11 cellular contexts compared by ENCODE assay signal in the genomic region with DNA sequence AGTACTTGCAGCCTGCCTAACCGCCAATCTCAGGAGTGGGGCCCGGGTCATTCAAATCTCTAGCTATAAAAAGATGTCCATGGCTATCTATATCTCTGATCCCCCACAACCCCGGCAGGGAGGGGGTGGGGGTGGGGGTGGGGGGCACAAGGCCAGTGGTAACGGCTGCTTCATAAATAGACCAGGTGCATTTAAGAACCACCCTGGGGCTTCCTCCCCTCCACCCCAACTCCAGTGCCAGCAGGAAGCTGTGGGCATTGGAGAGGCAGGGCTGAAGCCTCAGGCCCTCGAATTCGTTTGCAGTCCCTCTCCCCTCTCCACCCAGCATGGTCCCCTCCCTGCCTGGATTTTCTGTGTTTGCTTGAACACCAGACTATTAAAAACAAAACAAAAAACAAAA. TPM values are rescaled to one million over a fixed set of nuclear protein-coding genes. Genes with fewer than 3 reads are reported as not detected.
A peak's percentile ranks its signal among the peaks of the same experiment; 100 is the strongest.
DNase-seq lines count a peak whose midpoint lies in the region; ATAC-seq and TF ChIP-seq lines count a peak whose summit lies in the region.
"Had no signal": no experiment of that assay in that cellular context is flagged by ENCODE, and none has a peak within 500 bp of the region (broad histone marks: within the 10 kb centered on the region; RNA-seq: fewer than 3 reads in every experiment).

No MANE protein-coding gene starts in this region.

- WGBS in H9 (ENCODE audit: extremely low coverage, insufficient read length, low lambda C conversion rate) = no CpG with 5 or more reads among the region's 6 CpGs

- H3K79me1 ChIP-seq in H9 (ENCODE audit: insufficient read depth, low read depth, low read length, poor library complexity, severe bottlenecking) = peaks cover 3% of the 10 kb centered on the region

- H3K4ac ChIP-seq in H9 (ENCODE audit: low read depth, low read length) = no peak overlapping the region

- H2BK120ac ChIP-seq in H9 (ENCODE audit: low read depth, low read length, poor library complexity, severe bottlenecking) = no peak overlapping the region

- no peaks in the 10 kb centered on the region for H3K9me3 ChIP-seq in H9 (ENCODE audit: control insufficient read depth, low read depth, low read length)
- H3K9me3 ChIP-seq: mucosa of descending colon had no signal

- no peak overlapping the region for H3K23ac ChIP-seq in H9 (ENCODE audit: insufficient read length, low read depth, low read length)

- no peak overlapping the region for H4K91ac ChIP-seq in H9 (ENCODE audit: insufficient read length, low read depth, low read length)

- POLR2A ChIA-PET in HEK293T (lab: Yijun Ruan, JAX) = no interaction called here

- TF ChIP-seq CTCF in H9 (conservative IDR thresholded peaks at IDR 0.05) (no peak), nephron (IDR thresholded peaks at IDR 0.05; ENCODE audit: unreplicated experiment in 3 of 3) (no peak), nephron progenitor cell (IDR thresholded peaks at IDR 0.05) (no peak)

- H3K9me3 Mint-ChIP-seq in T-helper 1 cell treated with Interleukin-12 subunit alpha and Interleukin-12 subunit beta and Interleukin-4 antibody, amounts not matched to agents 30 μg/mL and 1 μg/mL, for 36 hours = no peaks in the 10 kb centered on the region
- H3K9me3 Mint-ChIP-seq in H9 (no peaks in the 10 kb centered on the region), nephron (no peaks in the 10 kb centered on the region), nephron progenitor cell (no peaks in the 10 kb centered on the region)
- H3K9me3 Mint-ChIP-seq in activated T-helper 17 cell treated with anti-CD3 and anti-CD28 coated beads, Interleukin-2, amount 50 U/mL, for 72 hours = no peaks in the 10 kb centered on the region

- no peaks in the 10 kb centered on the region for H4K20me1 ChIP-seq in H9 (ENCODE audit: control insufficient read depth, insufficient read depth, insufficient read length)

- H2AK5ac ChIP-seq in H9 (ENCODE audit: insufficient read length, low read length) = no peak overlapping the region

- CTCF ChIA-PET in HEK293T (lab: Yijun Ruan, JAX) = no interaction called here

- no peaks in the 10 kb centered on the region; the same call in 1 of the 2 replicates for H3K27me3 ChIP-seq in H9 (ENCODE audit: insufficient read depth, low read length)

- H3K18ac ChIP-seq in H9 (ENCODE audit: insufficient read length, low read depth, low read length) = no peak overlapping the region

- no peak overlapping the region for H2BK20ac ChIP-seq in H9 (ENCODE audit: low read depth, low read length, poor library complexity, severe bottlenecking)

- H2BK5ac ChIP-seq in H9 (ENCODE audit: insufficient read length, low read length) = no peak overlapping the region

- no peak overlapping the region for H4K8ac ChIP-seq in H9 (replicated peaks; ENCODE audit: insufficient read length, low read depth, low read length)

- H3K14ac ChIP-seq in H9 (ENCODE audit: insufficient read depth, low read length) = no peak overlapping the region

- no peak for DNase-seq in T-helper 1 cell
- no peak for DNase-seq in H9
- no peak for DNase-seq in nephron progenitor cell
- no peak for DNase-seq in HEK293T (ENCODE audit: extremely low spot score)
- DNase-seq: ACHN, hypothalamus had no signal

- H3K36me3 Mint-ChIP-seq in T-helper 1 cell treated with Interleukin-12 subunit alpha and Interleukin-12 subunit beta and Interleukin-4 antibody, amounts not matched to agents 30 μg/mL and 1 μg/mL, for 36 hours (ENCODE audit: low read depth) = no peaks in the 10 kb centered on the region
- H3K36me3 Mint-ChIP-seq in H9 (ENCODE audit: insufficient read depth in 1 of 3, low read depth in 3 of 3) (no peaks in the 10 kb centered on the region), nephron (ENCODE audit: low read depth) (no peaks in the 10 kb centered on the region), nephron progenitor cell (ENCODE audit: low read depth) (no peaks in the 10 kb centered on the region)
- H3K36me3 Mint-ChIP-seq in activated T-helper 17 cell treated with anti-CD3 and anti-CD28 coated beads, Interleukin-2, amount 50 U/mL, for 72 hours (ENCODE audit: low read depth) = peaks cover 6% of the 10 kb centered on the region

- H3T11ph ChIP-seq in H9 (ENCODE audit: low read length) = no peak overlapping the region

- no peak for ATAC-seq in activated T-helper 17 cell treated with anti-CD3 and anti-CD28 coated beads, Interleukin-2, amount 50 U/mL, for 72 hours (replicated peaks)
- ATAC-seq in GM21825 (IDR thresholded peaks at IDR 0.05; ENCODE audit: unreplicated experiment) = no peak
- ATAC-seq: mucosa of descending colon had no signal

- no peak overlapping the region for H2BK15ac ChIP-seq in H9 (ENCODE audit: low read depth, low read length)

- peaks cover 16% of the 10 kb centered on the region for H3K23me2 ChIP-seq in H9 (ENCODE audit: insufficient read length, low read depth, low read length, poor library complexity, severe bottlenecking)

- H3K56ac ChIP-seq in H9 (ENCODE audit: insufficient read length, low read depth, low read length) = no peak overlapping the region

- H3K4me3 Mint-ChIP-seq in T-helper 1 cell treated with Interleukin-12 subunit alpha and Interleukin-12 subunit beta and Interleukin-4 antibody, amounts not matched to agents 30 μg/mL and 1 μg/mL, for 36 hours = peak overlapping the region; percentile 4
- H3K4me3 Mint-ChIP-seq in H9 = peak overlapping the region; percentile 62 to 74
- peak overlapping the region; percentile 33 for H3K4me3 Mint-ChIP-seq in activated T-helper 17 cell treated with anti-CD3 and anti-CD28 coated beads, Interleukin-2, amount 50 U/mL, for 72 hours
- peak overlapping the region; percentile 32 to 73 (median 71) for H3K4me3 Mint-ChIP-seq in nephron
- no peak overlapping the region for H3K4me3 Mint-ChIP-seq in nephron progenitor cell

- H3K27ac Mint-ChIP-seq in T-helper 1 cell treated with Interleukin-12 subunit alpha and Interleukin-12 subunit beta and Interleukin-4 antibody, amounts not matched to agents 30 μg/mL and 1 μg/mL, for 36 hours = no peak overlapping the region
- H3K27ac Mint-ChIP-seq in H9 (no peak overlapping the region), nephron (peak overlapping the region in 2 of 3 experiments; percentile 60 to 75), nephron progenitor cell (no peak overlapping the region)
- H3K27ac Mint-ChIP-seq in activated T-helper 17 cell treated with anti-CD3 and anti-CD28 coated beads, Interleukin-2, amount 50 U/mL, for 72 hours = no peak overlapping the region

- peaks cover 12% of the 10 kb centered on the region; the same call in 1 of the 2 replicates for H3K4me1 ChIP-seq in H9 (ENCODE audit: insufficient read depth, low read length)

- H3K27ac ChIP-seq in H9 (ENCODE audit: insufficient read length, low read depth, low read length) = no peak overlapping the region

- H3K9ac ChIP-seq in H9 (ENCODE audit: extremely low read depth, insufficient read length, low read length) = no peak overlapping the region

- peak overlapping the region; percentile 34 for H3K4me2 ChIP-seq in H9 (ENCODE audit: insufficient read depth, insufficient read length, low read length)

- H3K4me1 Mint-ChIP-seq in T-helper 1 cell treated with Interleukin-12 subunit alpha and Interleukin-12 subunit beta and Interleukin-4 antibody, amounts not matched to agents 30 μg/mL and 1 μg/mL, for 36 hours (ENCODE audit: low read depth) = peaks cover 19% of the 10 kb centered on the region
- H3K4me1 Mint-ChIP-seq in H9 = peaks cover 46 to 53% of the 10 kb centered on the region in 2 experiments
- peaks cover 21% of the 10 kb centered on the region for H3K4me1 Mint-ChIP-seq in activated T-helper 17 cell treated with anti-CD3 and anti-CD28 coated beads, Interleukin-2, amount 50 U/mL, for 72 hours
- peaks cover 21% of the 10 kb centered on the region for H3K4me1 Mint-ChIP-seq in nephron
- peaks cover 31% of the 10 kb centered on the region for H3K4me1 Mint-ChIP-seq in nephron progenitor cell

- H3K27me3 Mint-ChIP-seq in T-helper 1 cell treated with Interleukin-12 subunit alpha and Interleukin-12 subunit beta and Interleukin-4 antibody, amounts not matched to agents 30 μg/mL and 1 μg/mL, for 36 hours (ENCODE audit: low read depth) = peaks cover 56% of the 10 kb centered on the region
- H3K27me3 Mint-ChIP-seq in H9 (ENCODE audit: low read depth) (peaks cover 12% of the 10 kb centered on the region), nephron (ENCODE audit: low read depth) (peaks cover 65% of the 10 kb centered on the region), nephron progenitor cell (ENCODE audit: low read depth, poor library complexity) (peaks cover 85% of the 10 kb centered on the region)
- H3K27me3 Mint-ChIP-seq in activated T-helper 17 cell treated with anti-CD3 and anti-CD28 coated beads, Interleukin-2, amount 50 U/mL, for 72 hours = peaks cover 3% of the 10 kb centered on the region

- H4K5ac ChIP-seq in H9 (ENCODE audit: insufficient read length, low read depth, low read length) = no peak overlapping the region

- H2BK12ac ChIP-seq in H9 (ENCODE audit: insufficient read length, low read depth, low read length) = no peak overlapping the region

- peaks cover 13% of the 10 kb centered on the region; the same call in 1 of the 2 replicates for H3K79me2 ChIP-seq in H9 (ENCODE audit: insufficient read depth, low read length)

- no peak overlapping the region for H2AFZ ChIP-seq in H9 (ENCODE audit: low read length)

TF ChIP-seq in HEK293T, 16 proteins besides CTCF, POLR2A, EP300 and RAD21:
- no peak for TF ChIP-seq SP1 (IDR thresholded peaks at IDR 0.05)

RNA-seq across cellular contexts. Expression of gene RAP1GAP2, which starts 56.0 kb away (rescaled TPM):
- total RNA-seq in H9 (2021) = 32.2 and 33.8 TPM in 2 replicates
- 1 to 10 TPM in 1 of 2 donors, under 1 TPM in 1; 0.77 to 1.6 TPM for total RNA-seq in activated T-helper 17 cell treated with anti-CD3 and anti-CD28 coated beads, Interleukin-2, amount 50 U/mL, for 72 hours

Comparison
In these comparisons a context has a peak if more than half of its experiments do, and no peak if none do; other contexts are left out.
1. H3K27ac Mint-ChIP-seq: peak in nephron (2 of 3); none in T-helper 1 cell treated with Interleukin-12 subunit alpha and Interleukin-12 subunit beta and Interleukin-4 antibody, amounts not matched to agents 30 μg/mL and 1 μg/mL, for 36 hours (single experiment), H9 (0 of 3), activated T-helper 17 cell treated with anti-CD3 and anti-CD28 coated beads, Interleukin-2, amount 50 U/mL, for 72 hours (single experiment) and nephron progenitor cell (single experiment).
2. RNA of gene RAP1GAP2, which starts 56.0 kb away (total RNA-seq): 32.2 to 33.8 TPM in H9; 0.77 to 1.6 TPM in activated T-helper 17 cell treated with anti-CD3 and anti-CD28 coated beads, Interleukin-2, amount 50 U/mL, for 72 hours; every median in the first group is over 10 times any median in the second.